In genomic region chr18:29176681-29177080, GRCh38 we compare ENCODE assay signal across 28 cellular contexts.
"Had no signal": no experiment of that assay in that cellular context is flagged by ENCODE, and none has a peak within 500 bp of the region (broad histone marks: within the 10 kb centered on the region; RNA-seq: fewer than 3 reads in every experiment).

No MANE protein-coding gene starts in this region.

- H3K4me3 ChIP-seq: body of pancreas, breast epithelium, SJCRH30, SK-N-MC had no signal

- H3K27me3 Mint-ChIP-seq: activated CD8-positive, alpha-beta T cell treated with anti-CD3 and anti-CD28 coated beads for 36 hours; activated naive CD8-positive, alpha-beta T cell treated with anti-CD3 and anti-CD28 coated beads for 36 hours; activated T-helper 17 cell treated with anti-CD3 and anti-CD28 coated beads, Interleukin-2, amount 50 U/mL, for 72 hours had no signal

- H3K36me3 ChIP-seq: breast epithelium, SJCRH30, WERI-Rb-1 had no signal

- H3K27me3 ChIP-seq: body of pancreas, breast epithelium, SJCRH30 had no signal

- H3K36me3 Mint-ChIP-seq: activated naive CD8-positive, alpha-beta T cell treated with anti-CD3 and anti-CD28 coated beads for 36 hours had no signal

- H3K4me3 Mint-ChIP-seq: activated CD8-positive, alpha-beta T cell treated with anti-CD3 and anti-CD28 coated beads for 36 hours; activated naive CD8-positive, alpha-beta T cell treated with anti-CD3 and anti-CD28 coated beads for 36 hours; activated T-cell treated with anti-CD3 and anti-CD28 coated beads, Interleukin-2, amount 50 U/mL, for 72 hours; activated T-helper 17 cell treated with anti-CD3 and anti-CD28 coated beads, Interleukin-2, amount 50 U/mL, for 72 hours had no signal

- H3K27ac Mint-ChIP-seq: activated CD8-positive, alpha-beta T cell treated with anti-CD3 and anti-CD28 coated beads for 36 hours; activated naive CD8-positive, alpha-beta T cell treated with anti-CD3 and anti-CD28 coated beads for 36 hours; activated T-cell treated with anti-CD3 and anti-CD28 coated beads, Interleukin-2, amount 50 U/mL, for 72 hours; activated T-helper 17 cell treated with anti-CD3 and anti-CD28 coated beads, Interleukin-2, amount 50 U/mL, for 72 hours had no signal

- H3K9me3 ChIP-seq: body of pancreas, breast epithelium, SJCRH30 had no signal

- ATAC-seq: activated CD8-positive, alpha-beta T cell treated with anti-CD3 and anti-CD28 coated beads for 36 hours; activated T-cell treated with anti-CD3 and anti-CD28 coated beads, Interleukin-2, amount 50 U/mL, for 72 hours; activated T-helper 17 cell treated with anti-CD3 and anti-CD28 coated beads, Interleukin-2, amount 50 U/mL, for 72 hours; body of pancreas; Panc1 had no signal

- H3K4me1 Mint-ChIP-seq: activated naive CD8-positive, alpha-beta T cell treated with anti-CD3 and anti-CD28 coated beads for 36 hours; activated T-helper 17 cell treated with anti-CD3 and anti-CD28 coated beads, Interleukin-2, amount 50 U/mL, for 72 hours had no signal

- H3K4me1 ChIP-seq: body of pancreas, breast epithelium, SJCRH30 had no signal

- DNase-seq: activated CD4-positive, alpha-beta T cell treated with anti-CD3 and anti-CD28 coated beads for 1 hour; activated CD4-positive, alpha-beta T cell treated with anti-CD3 and anti-CD28 coated beads for 48 hours; activated CD4-positive, alpha-beta T cell treated with anti-CD3 and anti-CD28 coated beads, Interleukin-2, amount 50 U/mL, for 4 hours; activated CD4-positive, CD25-positive, alpha-beta regulatory T cell; activated CD8-positive, alpha-beta T cell treated with anti-CD3 and anti-CD28 coated beads for 36 hours; activated effector memory CD4-positive, alpha-beta T cell treated with anti-CD3 and anti-CD28 coated beads, Interleukin-2, amount 50 U/mL, for 16 hours; activated naive CD4-positive, alpha-beta T cell; activated naive CD4-positive, alpha-beta T cell treated with anti-CD3 and anti-CD28 coated beads, Interleukin-2, amount 50 U/mL, for 16 hours; activated naive CD8-positive, alpha-beta T cell treated with anti-CD3 and anti-CD28 coated beads for 36 hours; activated T-cell treated with anti-CD3 and anti-CD28 coated beads, Interleukin-2, amount 50 U/mL, for 1 hour; activated T-cell treated with anti-CD3 and anti-CD28 coated beads, Interleukin-2, amount 50 U/mL, for 72 hours; body of pancreas; MM.1S; MV-4-11; NCI-H1092; NCI-H1436 treated with DMSO at 0.1 percent for 48 hours; NCI-H1694 treated with DMSO at 0.1 percent for 48 hours; NCI-H2029; NCI-H345; NCI-H524 treated with DMSO at 0.1 percent for 48 hours; SHP77; SJCRH30; T1000; WERI-Rb-1 had no signal
